ENCODE assay signal across 8 cellular contexts in the genomic region with DNA sequence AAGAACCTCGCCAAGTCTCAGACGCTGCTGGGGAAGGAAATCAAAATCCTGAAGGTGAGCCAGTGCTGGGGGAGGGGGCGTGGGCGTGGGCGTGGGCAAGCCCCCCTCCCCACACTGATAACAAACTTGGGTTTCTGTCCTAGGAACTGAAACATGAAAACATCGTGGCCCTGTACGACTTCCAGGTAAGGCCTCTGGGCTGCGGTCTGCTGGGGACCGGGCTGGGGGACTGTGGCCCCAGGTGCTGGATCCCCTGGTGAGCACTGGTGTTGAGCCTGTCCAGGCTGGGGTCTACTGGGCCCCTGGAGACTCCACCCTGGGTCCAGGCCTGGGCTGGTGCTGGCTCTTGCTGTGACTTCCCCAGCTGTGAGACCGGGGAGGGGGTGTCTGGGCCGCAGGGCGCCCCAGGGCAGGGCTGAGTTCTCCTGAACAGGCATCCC. TPM values are rescaled to one million over a fixed set of nuclear protein-coding genes. Genes with fewer than 3 reads are reported as not detected.
A peak's percentile ranks its signal among the peaks of the same experiment; 100 is the strongest.
DNase-seq lines count a peak whose midpoint lies in the region; ATAC-seq and TF ChIP-seq lines count a peak whose summit lies in the region.

No MANE protein-coding gene starts in this region.

- 0% methylated on average over 1 of the region's 12 CpGs; no CpG with 5 or more reads in 1 of the 2 donors for WGBS in gastroesophageal sphincter (ENCODE audit: low coverage in 1 of 2), 2 donors
- WGBS in spleen, 5 donors: 2 to 5% (median 3%) methylated on average over 9 to 12 of the region's 12 CpGs

- H3K4me1 ChIP-seq in ES-I3 (ENCODE audit: insufficient read depth, low read length) (peaks cover 11% of the 10 kb centered on the region; the same call in 1 of the 2 replicates), gastroesophageal sphincter (peaks cover 0 to 61% (median 17%) of the 10 kb centered on the region in 3 donors), spleen (peaks cover 24 to 61% (median 32%) of the 10 kb centered on the region in 6 donors)

- peak overlapping the region; percentile 55 for H3K9ac ChIP-seq in ES-I3 (ENCODE audit: low read depth, low read length)

- TF ChIP-seq CTCF in gastroesophageal sphincter (IDR thresholded peaks at IDR 0.05) (no peak), spleen (IDR thresholded peaks at IDR 0.05 in 8 of 11, conservative IDR thresholded peaks at IDR 0.05 in 3 of 11) (no peak)

- TF ChIP-seq POLR2A in gastroesophageal sphincter (IDR thresholded peaks at IDR 0.05) (no peak), spleen (IDR thresholded peaks at IDR 0.05) (no peak)

- H3K4me3 ChIP-seq in gastroesophageal sphincter (peak overlapping the region; percentile 54 to 89), spleen (peak overlapping the region; percentile 51 to 85 (median 59))

- TF ChIP-seq EP300 in gastroesophageal sphincter (IDR thresholded peaks at IDR 0.05): no peak

- DNase-seq in activated CD4-positive, alpha-beta T cell treated with anti-CD3 and anti-CD28 coated beads for 48 hours: peak; percentile 33
- no peak for DNase-seq in spleen
- no peak for DNase-seq in GM19240 (ENCODE audit: insufficient read length, low spot score)
- no peak for DNase-seq in NCI-H2196 (lab: John Stamatoyannopoulos, UW; ENCODE audit: unreplicated experiment)
- DNase-seq in EL: no peak

- peak; percentile 1 for ATAC-seq in HG02798 (IDR thresholded peaks at IDR 0.05; ENCODE audit: poor library complexity, unreplicated experiment)
- ATAC-seq in gastroesophageal sphincter: no peak

- intact Hi-C loops in spleen (cut with DNase I; ENCODE audit: low total_unique reads): no loop called here

- no peaks in the 10 kb centered on the region for H3K27me3 ChIP-seq in gastroesophageal sphincter
- H3K27me3 ChIP-seq in spleen (replicated peaks in 1 of 7): no peaks in the 10 kb centered on the region

- no peaks in the 10 kb centered on the region for H3K9me3 ChIP-seq in ES-I3 (ENCODE audit: control insufficient read depth, insufficient read depth, low read length)
- H3K9me3 ChIP-seq in gastroesophageal sphincter: no peaks in the 10 kb centered on the region
- no peaks in the 10 kb centered on the region for H3K9me3 ChIP-seq in spleen

- no peaks in the 10 kb centered on the region for H3K36me3 ChIP-seq in ES-I3 (ENCODE audit: insufficient read depth, low read length)
- H3K36me3 ChIP-seq in gastroesophageal sphincter: peaks cover 0 to 26% of the 10 kb centered on the region in 2 donors
- peaks cover 0 to 38% (median 0%) of the 10 kb centered on the region in 6 donors for H3K36me3 ChIP-seq in spleen

- H3K27ac ChIP-seq in gastroesophageal sphincter (peak overlapping the region; percentile 94 to 97 (median 96)), spleen (peak overlapping the region; percentile 76 to 98 (median 93))

RNA-seq across cellular contexts. Expression of gene ULK1, which starts 1.2 kb away (rescaled TPM):
- total RNA-seq in gastroesophageal sphincter (10 to 100 TPM; 10.0 to 34.2 (median 21.8) TPM), spleen (10 to 100 TPM; 30.2 to 60.7 (median 55.0) TPM)
- 10 to 100 TPM in 2 of 3 donors, 1 to 10 TPM in 1; 9.9 to 35.1 (median 25.3) TPM for polyA plus RNA-seq in spleen

RNA-seq across cellular contexts. Expression of gene PUS1, which starts 33.4 kb away (rescaled TPM):
- total RNA-seq in gastroesophageal sphincter: 10 to 100 TPM in 2 of 4 donors, 1 to 10 TPM in 2; 7.2 to 28.2 (median 13.1) TPM
- total RNA-seq in spleen: 10 to 100 TPM; 16.0 to 42.7 (median 23.3) TPM
- polyA plus RNA-seq in spleen: 10 to 100 TPM; 30.0 to 46.5 (median 41.3) TPM

RNA-seq across cellular contexts. Expression of gene EP400, which starts 54.1 kb away (rescaled TPM):
- 10 to 100 TPM; 12.6 to 28.0 (median 22.8) TPM for total RNA-seq in gastroesophageal sphincter
- total RNA-seq in spleen: 10 to 100 TPM; 41.1 to 70.2 (median 48.3) TPM
- 10 to 100 TPM; 11.8 to 20.8 (median 17.5) TPM for polyA plus RNA-seq in spleen
